Comparison of ENCODE assay signal across 8 cellular contexts in the genomic region with DNA sequence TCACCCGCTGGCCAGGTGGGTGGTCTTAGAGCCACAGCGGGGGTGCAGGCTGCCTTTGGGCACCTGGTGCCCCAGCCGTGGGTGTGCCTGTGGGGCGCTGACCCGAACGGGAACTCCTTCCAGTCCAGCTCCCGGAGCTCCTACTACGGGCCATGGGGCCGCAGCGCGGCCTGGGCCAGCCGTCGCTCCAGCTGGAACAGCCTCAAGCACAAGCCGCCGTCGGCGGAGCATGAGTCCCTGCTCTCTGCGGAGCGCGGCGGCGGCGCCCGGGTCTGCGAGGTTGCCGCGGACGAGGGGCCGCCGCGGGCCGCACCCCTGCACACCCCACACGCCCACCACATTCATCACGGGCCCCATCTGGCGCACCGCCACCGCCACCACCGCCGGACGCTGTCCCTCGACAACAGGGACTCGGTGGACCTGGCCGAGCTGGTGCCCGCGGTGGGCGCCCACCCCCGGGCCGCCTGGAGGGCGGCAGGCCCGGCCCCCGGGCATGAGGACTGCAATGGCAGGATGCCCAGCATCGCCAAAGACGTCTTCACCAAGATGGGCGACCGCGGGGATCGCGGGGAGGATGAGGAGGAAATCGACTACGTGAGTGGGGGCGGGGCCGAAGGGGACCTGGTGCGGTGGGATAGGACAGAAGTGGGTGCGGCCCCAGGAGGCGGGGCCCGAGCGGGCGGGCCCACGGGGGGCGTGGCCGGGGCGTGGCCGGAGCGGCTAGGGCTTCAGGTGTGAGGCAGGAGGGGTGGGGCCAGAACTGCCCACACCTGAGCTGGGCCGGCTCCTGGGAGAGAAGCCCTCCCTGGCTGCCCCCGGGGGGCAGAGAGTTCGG.
DNase-seq lines count a peak whose midpoint lies in the region; ATAC-seq and TF ChIP-seq lines count a peak whose summit lies in the region.

No MANE protein-coding gene starts in this region.

- no peaks in the 10 kb centered on the region for H3K27me3 ChIP-seq in HAP-1 (ENCODE audit: low read depth)

- peaks cover 46% of the 10 kb centered on the region for H3K4me1 Mint-ChIP-seq in activated CD4-positive, alpha-beta memory T cell treated with anti-CD3 and anti-CD28 coated beads for 36 hours (ENCODE audit: low read depth)

- H3K27me3 Mint-ChIP-seq in activated CD4-positive, alpha-beta memory T cell treated with anti-CD3 and anti-CD28 coated beads for 36 hours: no peaks in the 10 kb centered on the region

- intact Hi-C loops in activated CD4-positive, alpha-beta memory T cell treated with anti-CD3 and anti-CD28 coated beads for 36 hours (cut with micrococcal nuclease): no loop called here

- H3K4me3 ChIP-seq in HAP-1: 0 out of 2 replicates have a peak overlapping the region, but pooled peaks have one; percentile 9

- H3K9me3 ChIP-seq in HAP-1: no peaks in the 10 kb centered on the region

- H3K4me1 ChIP-seq in HAP-1: peaks cover 5% of the 10 kb centered on the region; the same call in 1 of the 2 replicates

- no peak overlapping the region for H3K27ac Mint-ChIP-seq in activated CD4-positive, alpha-beta memory T cell treated with anti-CD3 and anti-CD28 coated beads for 36 hours

- in situ Hi-C loops in HAP-1 (cut with MboI; ENCODE audit: low sequenced_read_pairs): no loop called here

- TF ChIP-seq POLR2A in erythroblast (IDR thresholded peaks at IDR 0.05; ENCODE audit: low read length): no peak

- DNase-seq in HAP-1 (ENCODE audit: low spot score in 2 of 2) (peak in 1 of 2 experiments; percentile 74), erythroblast (lab: John Stamatoyannopoulos, UW) (peak; percentile 78), amniotic stem cell (lab: John Stamatoyannopoulos, UW) (no peak), dermis blood vessel endothelial cell (no peak), midbrain (lab: John Stamatoyannopoulos, UW) (no peak)
- peak; percentile 91 for DNase-seq in activated CD4-positive, alpha-beta memory T cell treated with anti-CD3 and anti-CD28 coated beads for 36 hours
- DNase-seq in stimulated activated CD4-positive, alpha-beta T cell treated with anti-CD3 and anti-CD28 coated beads, Interleukin-4, amount 100 ng/mL, for 4 hours: peak; percentile 67 to 72

- no peaks in the 10 kb centered on the region for H3K36me3 ChIP-seq in HAP-1 (replicated peaks)

- CTCF ChIA-PET in activated CD4-positive, alpha-beta memory T cell treated with anti-CD3 and anti-CD28 coated beads for 36 hours (lab: Charles Lee): no interaction called here

- H3K36me3 Mint-ChIP-seq in activated CD4-positive, alpha-beta memory T cell treated with anti-CD3 and anti-CD28 coated beads for 36 hours: no peaks in the 10 kb centered on the region

- no peak for ATAC-seq in HG02981 (IDR thresholded peaks at IDR 0.05; ENCODE audit: unreplicated experiment)

- peak overlapping the region; percentile 65 for H3K4me3 Mint-ChIP-seq in activated CD4-positive, alpha-beta memory T cell treated with anti-CD3 and anti-CD28 coated beads for 36 hours

- POLR2A ChIA-PET in activated CD4-positive, alpha-beta memory T cell treated with anti-CD3 and anti-CD28 coated beads for 36 hours (lab: Charles Lee): no interaction called here

- H3K9me3 Mint-ChIP-seq in activated CD4-positive, alpha-beta memory T cell treated with anti-CD3 and anti-CD28 coated beads for 36 hours: no peaks in the 10 kb centered on the region

Comparison
In these comparisons a context has a peak if more than half of its experiments do, and no peak if none do; other contexts are left out.
1. DNase-seq: peak in activated CD4-positive, alpha-beta memory T cell treated with anti-CD3 and anti-CD28 coated beads for 36 hours (single experiment), erythroblast (2 of 2) and stimulated activated CD4-positive, alpha-beta T cell treated with anti-CD3 and anti-CD28 coated beads, Interleukin-4, amount 100 ng/mL, for 4 hours (2 of 2); none in amniotic stem cell (single experiment), dermis blood vessel endothelial cell (single experiment) and midbrain (single experiment).